In genomic region chr4:119025440-119025839, GRCh38 we compare ENCODE assay signal across 10 cellular contexts.
A peak's percentile ranks its signal among the peaks of the same experiment; 100 is the strongest.
DNase-seq lines count a peak whose midpoint lies in the region; ATAC-seq and TF ChIP-seq lines count a peak whose summit lies in the region.
"Had no signal": no experiment of that assay in that cellular context is flagged by ENCODE, and none has a peak within 500 bp of the region (broad histone marks: within the 10 kb centered on the region; RNA-seq: fewer than 3 reads in every experiment).

No MANE protein-coding gene starts in this region.

- peak overlapping the region; percentile 79 for H3K27ac ChIP-seq in VCaP
- peak overlapping the region; percentile 81 to 94 for H3K27ac ChIP-seq in right atrium auricular region
- peak overlapping the region in 4 of 5 donors; percentile 84 to 93 (median 87) for H3K27ac ChIP-seq in stomach

- TF ChIP-seq CTCF in VCaP (conservative IDR thresholded peaks at IDR 0.05) (no peak), right atrium auricular region (IDR thresholded peaks at IDR 0.05) (no peak), stomach (IDR thresholded peaks at IDR 0.05) (no peak)

- no peaks in the 10 kb centered on the region for H3K36me3 Mint-ChIP-seq in naive thymus-derived CD8-positive, alpha-beta T cell

- 15 to 22% (median 21%) methylated on average over 3 of the region's 3 CpGs for WGBS in stomach, 5 donors

- no peaks in the 10 kb centered on the region for H3K9me3 Mint-ChIP-seq in naive thymus-derived CD8-positive, alpha-beta T cell
- H3K9me3 Mint-ChIP-seq: endodermal cell; T-helper 2 cell treated with Interferon-gamma antibody and Interleukin-4, amounts not matched to agents 5 μg/mL and 100 μg/mL, for 36 hours had no signal

- TF ChIP-seq POLR2A in stomach (IDR thresholded peaks at IDR 0.05) = no peak

- H3K4me1 ChIP-seq in right atrium auricular region = peaks cover 0 to 33% of the 10 kb centered on the region in 2 donors
- H3K4me1 ChIP-seq in stomach = peaks cover 4 to 24% (median 13%) of the 10 kb centered on the region in 4 donors

- H3K36me3 ChIP-seq in right atrium auricular region = peaks cover 8% of the 10 kb centered on the region
- peaks cover 3 to 8% (median 6%) of the 10 kb centered on the region in 4 donors for H3K36me3 ChIP-seq in stomach

- no peak for TF ChIP-seq EP300 in stomach (IDR thresholded peaks at IDR 0.05)

- no peak overlapping the region for H3K4me3 Mint-ChIP-seq in naive thymus-derived CD8-positive, alpha-beta T cell
- H3K4me3 Mint-ChIP-seq: endodermal cell; T-helper 2 cell treated with Interferon-gamma antibody and Interleukin-4, amounts not matched to agents 5 μg/mL and 100 μg/mL, for 36 hours had no signal

- H3K9me3 ChIP-seq in right atrium auricular region = no peaks in the 10 kb centered on the region
- no peaks in the 10 kb centered on the region for H3K9me3 ChIP-seq in stomach

- peaks cover 1 to 11% (median 6%) of the 10 kb centered on the region in 5 donors for H3K27me3 Mint-ChIP-seq in naive thymus-derived CD8-positive, alpha-beta T cell

- intact Hi-C loops in stomach (cut with DNase I; ENCODE audit: low total_unique reads) = no loop called here

- no peaks in the 10 kb centered on the region for H3K4me1 Mint-ChIP-seq in naive thymus-derived CD8-positive, alpha-beta T cell
- H3K4me1 Mint-ChIP-seq: endodermal cell had no signal

- H3K4me3 ChIP-seq in right atrium auricular region (no peak overlapping the region), stomach (no peak overlapping the region)

- H3K27me3 ChIP-seq in right atrium auricular region (no peaks in the 10 kb centered on the region), stomach (no peaks in the 10 kb centered on the region)

- ATAC-seq in GM19351 (IDR thresholded peaks at IDR 0.05; ENCODE audit: unreplicated experiment) = no peak
- ATAC-seq in naive thymus-derived CD8-positive, alpha-beta T cell = no peak

- POLR2A ChIA-PET in naive thymus-derived CD8-positive, alpha-beta T cell (lab: Charles Lee) = no interaction called here

- DNase-seq in HS-5 (ENCODE audit: low read depth) (peak; percentile 40), right atrium auricular region (ENCODE audit: low spot score) (peak; percentile 74), stomach (peak; percentile 48), activated gamma-delta T cell (lab: John Stamatoyannopoulos, UW) (no peak)
- DNase-seq in stimulated activated CD4-positive, alpha-beta T cell treated with anti-CD3 and anti-CD28 coated beads, Interleukin-2, amount 100 ng/mL, for 24 hours = no peak
- no peak for DNase-seq in naive thymus-derived CD8-positive, alpha-beta T cell
- DNase-seq: endodermal cell had no signal

- no peak overlapping the region for H3K27ac Mint-ChIP-seq in naive thymus-derived CD8-positive, alpha-beta T cell
- H3K27ac Mint-ChIP-seq: endodermal cell; T-helper 2 cell treated with Interferon-gamma antibody and Interleukin-4, amounts not matched to agents 5 μg/mL and 100 μg/mL, for 36 hours had no signal

Comparison
In these comparisons a context has a peak if more than half of its experiments do, and no peak if none do; other contexts are left out.
1. DNase-seq: peak in HS-5 (single experiment), right atrium auricular region (single experiment) and stomach (single experiment); none in stimulated activated CD4-positive, alpha-beta T cell treated with anti-CD3 and anti-CD28 coated beads, Interleukin-2, amount 100 ng/mL, for 24 hours (0 of 2), activated gamma-delta T cell (single experiment) and naive thymus-derived CD8-positive, alpha-beta T cell (0 of 10).
2. Peak in every context shown above with its lines, with median percentiles within 50 percentile points of each other: H3K27ac ChIP-seq.